In genomic region chr20:47228654-47229053, GRCh38 we compare ENCODE assay signal across 16 cellular contexts.
"Had no signal": no experiment of that assay in that cellular context is flagged by ENCODE, and none has a peak within 500 bp of the region (broad histone marks: within the 10 kb centered on the region; RNA-seq: fewer than 3 reads in every experiment).

No MANE protein-coding gene starts in this region.

- H3K27me3 ChIP-seq: neural progenitor cell, pancreas, transverse colon had no signal

- H3K9me3 Mint-ChIP-seq: central memory CD8-positive, alpha-beta T cell; mesothelial cell of epicardium; neural progenitor cell had no signal

- H3K27ac ChIP-seq: neural progenitor cell, pancreas, transverse colon had no signal

- H3K4me3 ChIP-seq: neural progenitor cell, pancreas, transverse colon had no signal

- H3K27me3 Mint-ChIP-seq: activated CD8-positive, alpha-beta memory T cell treated with anti-CD3 and anti-CD28 coated beads, Interleukin-2, amount 10 ng/mL, durations not matched to agents 7 days and 5 days; central memory CD8-positive, alpha-beta T cell had no signal

- H3K9me3 ChIP-seq: pancreas, SK-N-SH, transverse colon had no signal

- DNase-seq: activated CD4-positive, alpha-beta T cell treated with anti-CD3 and anti-CD28 coated beads, Interleukin-2, amount 50 U/mL, for 1 hour; activated CD4-positive, CD25-positive, alpha-beta regulatory T cell; activated CD8-positive, alpha-beta memory T cell treated with anti-CD3 and anti-CD28 coated beads, Interleukin-2, amount 10 ng/mL, durations not matched to agents 7 days and 5 days; cortex of kidney; effector CD8-positive, alpha-beta T cell; kidney; pancreas; retina; SK-N-SH; small intestine; substantia nigra; T-helper 1 cell; transverse colon had no signal

- H3K4me2 ChIP-seq: neural progenitor cell, SK-N-SH had no signal

- H3K27ac Mint-ChIP-seq: activated CD8-positive, alpha-beta memory T cell treated with anti-CD3 and anti-CD28 coated beads, Interleukin-2, amount 10 ng/mL, durations not matched to agents 7 days and 5 days; mesothelial cell of epicardium; neural progenitor cell had no signal

- H3K4me1 Mint-ChIP-seq: activated CD8-positive, alpha-beta memory T cell treated with anti-CD3 and anti-CD28 coated beads, Interleukin-2, amount 10 ng/mL, durations not matched to agents 7 days and 5 days; central memory CD8-positive, alpha-beta T cell had no signal

- ATAC-seq: activated CD8-positive, alpha-beta memory T cell treated with anti-CD3 and anti-CD28 coated beads, Interleukin-2, amount 10 ng/mL, durations not matched to agents 7 days and 5 days; pancreas had no signal

- H3K9ac ChIP-seq: neural progenitor cell, SK-N-SH had no signal

- H3K9me2 ChIP-seq: SK-N-SH had no signal

- H3K4me3 Mint-ChIP-seq: activated CD8-positive, alpha-beta memory T cell treated with anti-CD3 and anti-CD28 coated beads, Interleukin-2, amount 10 ng/mL, durations not matched to agents 7 days and 5 days; central memory CD8-positive, alpha-beta T cell; mesothelial cell of epicardium; neural progenitor cell had no signal

- H2AFZ ChIP-seq: neural progenitor cell had no signal

- H3K4me1 ChIP-seq: pancreas, transverse colon had no signal
